Comparison of ENCODE assay signal across 14 cellular contexts in genomic region chr5:39100301-39100850, GRCh38. TPM values are rescaled to one million over a fixed set of nuclear protein-coding genes. Genes with fewer than 3 reads are reported as not detected.
DNase-seq lines count a peak whose midpoint lies in the region; ATAC-seq and TF ChIP-seq lines count a peak whose summit lies in the region.
"Had no signal": no experiment of that assay in that cellular context is flagged by ENCODE, and none has a peak within 500 bp of the region (broad histone marks: within the 10 kb centered on the region; RNA-seq: fewer than 3 reads in every experiment).

No MANE protein-coding gene starts in this region.

- no peak for TF ChIP-seq CTCF in RWPE2 (IDR thresholded peaks at IDR 0.05; ENCODE audit: poor library complexity, severe bottlenecking)

- H3K27me3 Mint-ChIP-seq in CD8-positive, alpha-beta memory T cell: peaks cover 0 to 4% of the 10 kb centered on the region in 2 donors

- no peak for DNase-seq in CD8-positive, alpha-beta memory T cell
- DNase-seq in RWPE2 (ENCODE audit: low spot score) (no peak), epithelial cell of prostate (ENCODE audit: low read depth, low spot score) (peak; percentile 31), trophoblast cell (peak; percentile 38 to 90), globus pallidus (ENCODE audit: low spot score) (no peak), RKO (ENCODE audit: low spot score) (no peak), putamen (ENCODE audit: low spot score) (no peak)
- DNase-seq: activated CD8-positive, alpha-beta memory T cell treated with anti-CD3 and anti-CD28 coated beads, Interleukin-2, amount 50 U/mL, for 4 hours; activated gamma-delta T cell treated with Interleukin-2 at 50 U/mL for 16 hours; colonic mucosa; left cardiac atrium; mucosa of descending colon; stimulated activated CD4-positive, alpha-beta T cell treated with anti-CD3 and anti-CD28 coated beads, Interleukin-4, amount 100 ng/mL, for 24 hours had no signal

- peaks cover 5 to 31% (median 13%) of the 10 kb centered on the region in 3 donors for H3K36me3 Mint-ChIP-seq in CD8-positive, alpha-beta memory T cell

- H3K9me3 ChIP-seq in CD8-positive, alpha-beta memory T cell (ENCODE audit: low read length): no peaks in the 10 kb centered on the region
- H3K9me3 ChIP-seq in RWPE2 (ENCODE audit: severe bottlenecking) (no peaks in the 10 kb centered on the region), trophoblast cell (ENCODE audit: insufficient read depth, low read depth, low read length) (no peaks in the 10 kb centered on the region)
- H3K9me3 ChIP-seq: ascending aorta, colonic mucosa, mucosa of descending colon had no signal

- H3K4ac ChIP-seq in trophoblast cell (ENCODE audit: low read depth, low read length): no peak overlapping the region

- H3K23ac ChIP-seq in trophoblast cell (ENCODE audit: low read length): no peak overlapping the region

- no peak overlapping the region for H4K8ac ChIP-seq in trophoblast cell (ENCODE audit: low read depth, low read length)

- peaks cover 31 to 52% (median 47%) of the 10 kb centered on the region in 3 donors for H3K4me1 Mint-ChIP-seq in CD8-positive, alpha-beta memory T cell

- H2AK5ac ChIP-seq in trophoblast cell (ENCODE audit: low read length): no peak overlapping the region

- ATAC-seq in RWPE2 (ENCODE audit: low read depth): peak; percentile 11; the same call in 2 of the 3 replicates
- ATAC-seq: left cardiac atrium, mucosa of descending colon had no signal

- CTCF ChIA-PET in CD8-positive, alpha-beta memory T cell (lab: Charles Lee): interaction anchor here (1.5 to 2.0 kb wide), 2 partner anchors 19 to 25 kb away, joined by 3 to 5 read pairs; no protein-coding TSS in a partner anchor

- peaks cover 14% of the 10 kb centered on the region for H3K36me3 ChIP-seq in CD8-positive, alpha-beta memory T cell (ENCODE audit: insufficient read depth, low read length)
- H3K36me3 ChIP-seq in RWPE2 (ENCODE audit: low read depth) (no peaks in the 10 kb centered on the region), trophoblast cell (ENCODE audit: control insufficient read depth in 1 of 2, insufficient read depth in 2 of 2, low read length in 2 of 2) (no peaks in the 10 kb centered on the region)
- H3K36me3 ChIP-seq: ascending aorta, colonic mucosa had no signal

- peak overlapping the region in 2 of 7 donors; percentile 10 to 38 for H3K4me3 Mint-ChIP-seq in CD8-positive, alpha-beta memory T cell

- no peak overlapping the region for H3K27ac ChIP-seq in CD8-positive, alpha-beta memory T cell (ENCODE audit: low read depth, low read length)
- peak overlapping the region; percentile 91 for H3K27ac ChIP-seq in RWPE2 (ENCODE audit: poor library complexity, severe bottlenecking)
- peak overlapping the region; percentile 89 for H3K27ac ChIP-seq in epithelial cell of prostate
- peak overlapping the region; percentile 62 for H3K27ac ChIP-seq in trophoblast cell (ENCODE audit: low read depth, low read length)
- H3K27ac ChIP-seq: ascending aorta, colonic mucosa had no signal

- peak overlapping the region in 7 of 8 donors; percentile 7 to 94 (median 80) for H3K27ac Mint-ChIP-seq in CD8-positive, alpha-beta memory T cell

- peaks cover 21% of the 10 kb centered on the region for H3K4me1 ChIP-seq in CD8-positive, alpha-beta memory T cell (ENCODE audit: insufficient read depth, low read length)
- peaks cover 38% of the 10 kb centered on the region for H3K4me1 ChIP-seq in RWPE2 (ENCODE audit: insufficient read depth, poor library complexity, severe bottlenecking)
- H3K4me1 ChIP-seq in trophoblast cell (ENCODE audit: control insufficient read depth in 1 of 2, insufficient read depth in 2 of 2, low read length in 2 of 2): peaks cover 11 to 18% of the 10 kb centered on the region in 2 experiments
- H3K4me1 ChIP-seq: ascending aorta, colonic mucosa had no signal

- H3K18ac ChIP-seq in trophoblast cell (ENCODE audit: low read length): no peak overlapping the region

- no peak overlapping the region for H3K14ac ChIP-seq in trophoblast cell (ENCODE audit: low read length)

- H3K9ac ChIP-seq in trophoblast cell (ENCODE audit: low read length): no peak overlapping the region

- no peaks in the 10 kb centered on the region for H3K27me3 ChIP-seq in CD8-positive, alpha-beta memory T cell (ENCODE audit: insufficient read depth, low read length, poor library complexity, severe bottlenecking)
- no peaks in the 10 kb centered on the region for H3K27me3 ChIP-seq in RWPE2 (ENCODE audit: insufficient read depth, poor library complexity, severe bottlenecking)
- H3K27me3 ChIP-seq in trophoblast cell (ENCODE audit: insufficient read depth, low read length): no peaks in the 10 kb centered on the region
- H3K27me3 ChIP-seq: ascending aorta, colonic mucosa had no signal

- no peak overlapping the region for H2BK120ac ChIP-seq in trophoblast cell (ENCODE audit: insufficient read depth, low read length, poor library complexity)

- POLR2A ChIA-PET in CD8-positive, alpha-beta memory T cell (lab: Charles Lee): no interaction called here

- H3K9me3 Mint-ChIP-seq in CD8-positive, alpha-beta memory T cell: no peaks in the 10 kb centered on the region

- no peak overlapping the region for H2AFZ ChIP-seq in trophoblast cell (ENCODE audit: insufficient read depth, low read length, poor library complexity)

- no peak overlapping the region for H4K12ac ChIP-seq in trophoblast cell (ENCODE audit: low read depth, low read length)

- no peak overlapping the region for H4K91ac ChIP-seq in trophoblast cell (ENCODE audit: low read depth, low read length)

- whole genome bisulfite sequencing in trophoblast cell (ENCODE audit: extremely low coverage, insufficient coverage, insufficient read length): no CpG with 5 or more reads among the region's 6 CpGs

- H2BK5ac ChIP-seq in trophoblast cell (ENCODE audit: low read depth, low read length, poor library complexity): no peak overlapping the region

- no peak overlapping the region for H2BK12ac ChIP-seq in trophoblast cell (ENCODE audit: low read length)

- H3K4me3 ChIP-seq in CD8-positive, alpha-beta memory T cell (ENCODE audit: low read length): no peak overlapping the region
- H3K4me3 ChIP-seq in RWPE2 (ENCODE audit: severe bottlenecking) (no peak overlapping the region), trophoblast cell (ENCODE audit: low read depth, low read length) (no peak overlapping the region)
- H3K4me3 ChIP-seq: ascending aorta, colonic mucosa, mucosa of descending colon had no signal

- peaks cover 2% of the 10 kb centered on the region for H3K79me2 ChIP-seq in trophoblast cell (ENCODE audit: control insufficient read depth, insufficient read depth, low read length, poor library complexity)

- H3K4me2 ChIP-seq in trophoblast cell (ENCODE audit: low read length): no peak overlapping the region

- H3K79me1 ChIP-seq in trophoblast cell (ENCODE audit: low read length): peaks cover 9% of the 10 kb centered on the region

RNA-seq across cellular contexts. Expression of gene RICTOR, which starts 26.2 kb away (rescaled TPM):
- 10 to 100 TPM; 32.0 to 32.9 TPM for total RNA-seq in CD8-positive, alpha-beta memory T cell
- polyA plus RNA-seq in CD8-positive, alpha-beta memory T cell: 12.1 TPM
- 20.7 and 21.7 TPM in 2 replicates for polyA plus RNA-seq in trophoblast cell (2013)

Comparison
In these comparisons a context has a peak if more than half of its experiments do, and no peak if none do; other contexts are left out.
1. DNase-seq: peak in epithelial cell of prostate (single experiment) and trophoblast cell (2 of 2); none in CD8-positive, alpha-beta memory T cell (0 of 5), RWPE2 (single experiment), globus pallidus (single experiment), RKO (single experiment) and putamen (single experiment).